8 cellular contexts compared by ENCODE assay signal in the genomic region with DNA sequence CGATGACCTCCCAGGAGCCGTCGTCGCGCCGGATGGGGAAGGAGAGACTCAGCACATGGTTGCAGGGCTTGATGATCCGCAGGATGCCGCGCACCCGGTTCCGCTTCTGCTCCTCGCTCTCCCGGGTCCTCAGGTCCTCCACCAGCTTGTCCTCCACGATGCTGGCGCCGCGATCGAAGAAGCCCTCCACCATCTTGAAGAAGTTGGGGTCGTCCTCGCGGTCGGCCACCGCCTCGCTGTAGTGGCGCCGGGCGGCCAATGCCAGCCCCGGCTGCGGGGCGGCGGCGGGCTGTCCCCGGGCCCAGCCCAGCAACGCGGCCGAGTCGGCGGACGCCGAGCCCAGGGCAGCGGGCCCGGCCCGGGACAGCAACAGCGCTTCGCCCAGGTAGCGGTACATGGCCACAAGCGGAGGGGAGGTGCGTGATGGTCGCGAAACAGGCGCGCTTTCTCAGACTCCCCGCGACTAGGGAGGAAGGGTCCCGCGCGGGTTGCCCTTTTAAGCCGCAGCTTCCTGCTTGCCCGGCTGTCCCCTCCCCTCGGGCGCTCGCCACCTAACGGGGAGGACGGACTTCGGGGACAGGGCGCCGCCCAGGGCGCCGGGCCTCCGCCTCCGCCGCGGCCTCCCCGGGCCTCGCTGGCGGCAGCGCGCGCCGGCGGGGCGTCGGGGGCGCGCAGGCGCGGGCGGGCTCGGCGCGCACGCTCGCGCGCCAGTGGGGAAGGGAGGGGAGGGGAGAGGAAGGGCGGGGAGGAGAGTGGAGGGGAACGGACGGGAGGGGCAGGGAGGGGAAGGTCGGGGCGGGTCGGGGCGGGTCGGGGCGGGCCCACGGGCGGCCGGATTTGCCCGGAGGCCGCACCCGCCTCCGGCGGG. TPM values are rescaled to one million over a fixed set of nuclear protein-coding genes. Genes with fewer than 3 reads are reported as not detected.
DNase-seq lines count a peak whose midpoint lies in the region; ATAC-seq and TF ChIP-seq lines count a peak whose summit lies in the region.

A gene (minus strand): TSS at position 471 of the 868 bp plus-strand sequence. CDS start 74 bp downstream, at position 397.
A gene with protein sequence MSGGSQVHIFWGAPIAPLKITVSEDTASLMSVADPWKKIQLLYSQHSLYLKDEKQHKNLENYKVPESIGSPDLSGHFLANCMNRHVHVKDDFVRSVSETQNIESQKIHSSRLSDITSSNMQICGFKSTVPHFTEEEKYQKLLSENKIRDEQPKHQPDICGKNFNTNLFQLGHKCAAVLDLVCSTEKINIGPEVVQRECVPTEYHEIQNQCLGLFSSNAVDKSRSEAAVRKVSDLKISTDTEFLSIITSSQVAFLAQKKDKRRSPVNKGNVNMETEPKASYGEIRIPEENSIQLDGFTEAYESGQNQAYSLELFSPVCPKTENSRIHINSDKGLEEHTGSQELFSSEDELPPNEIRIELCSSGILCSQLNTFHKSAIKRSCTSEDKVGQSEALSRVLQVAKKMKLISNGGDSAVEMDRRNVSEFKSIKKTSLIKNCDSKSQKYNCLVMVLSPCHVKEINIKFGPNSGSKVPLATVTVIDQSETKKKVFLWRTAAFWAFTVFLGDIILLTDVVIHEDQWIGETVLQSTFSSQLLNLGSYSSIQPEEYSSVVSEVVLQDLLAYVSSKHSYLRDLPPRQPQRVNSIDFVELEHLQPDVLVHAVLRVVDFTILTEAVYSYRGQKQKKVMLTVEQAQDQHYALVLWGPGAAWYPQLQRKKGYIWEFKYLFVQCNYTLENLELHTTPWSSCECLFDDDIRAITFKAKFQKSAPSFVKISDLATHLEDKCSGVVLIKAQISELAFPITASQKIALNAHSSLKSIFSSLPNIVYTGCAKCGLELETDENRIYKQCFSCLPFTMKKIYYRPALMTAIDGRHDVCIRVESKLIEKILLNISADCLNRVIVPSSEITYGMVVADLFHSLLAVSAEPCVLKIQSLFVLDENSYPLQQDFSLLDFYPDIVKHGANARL (plus strand): TSS at position 834 of the 868 bp plus-strand sequence. CDS start 56,149 bp downstream, outside the sequence.

- peak within 1 kb of the TSS; percentile 91 for H3K4me3 ChIP-seq in coronary artery

- DNase-seq in AG09319 (ENCODE audit: extremely low read depth, low read depth) = peak; percentile 84
- peak; percentile 88 for DNase-seq in NCI-H460 (ENCODE audit: extremely low read depth, low read depth)
- DNase-seq in activated CD4-positive, alpha-beta T cell treated with anti-CD3 and anti-CD28 coated beads for 48 hours = peak; percentile 93
- peak; percentile 94 for DNase-seq in coronary artery (ENCODE audit: low spot score)
- peak; percentile 94 for DNase-seq in left colon
- peak; percentile 84 to 91 for DNase-seq in stimulated activated CD4-positive, alpha-beta T cell treated with anti-CD3 and anti-CD28 coated beads, Interleukin-2, amount 100 ng/mL, for 24 hours

- intact Hi-C loops in left colon (cut with DNase I, micrococcal nuclease) = no loop called here

- ATAC-seq in GM18907 (IDR thresholded peaks at IDR 0.05; ENCODE audit: unreplicated experiment) (peak; percentile 71), HG03139 (IDR thresholded peaks at IDR 0.05; ENCODE audit: unreplicated experiment) (peak; percentile 53), left colon (peak; percentile 66)

- H3K27ac ChIP-seq in coronary artery = peak within 1 kb of the TSS; percentile 97 to 99

- TF ChIP-seq CTCF in AG09319 (IDR thresholded peaks at IDR 0.05; ENCODE audit: low read depth, low read length) = no peak
- TF ChIP-seq CTCF in coronary artery (IDR thresholded peaks at IDR 0.05) = no peak

RNA-seq across cellular contexts. Expression of the first gene that starts in this region (rescaled TPM):
- total RNA-seq in NCI-H460 (2014; rRNA removed; shearing (Covaris generic)) = 95.5 and 101 TPM in 2 replicates
- polyA plus RNA-seq in NCI-H460 (2014; cell fraction: nucleus; rRNA removed) = 117 and 167 TPM in 2 replicates
- total RNA-seq in left colon = 100 to 1,000 TPM; 128 to 185 TPM

RNA-seq across cellular contexts. Expression of the second gene that starts in this region (rescaled TPM):
- 45.2 and 49.6 TPM in 2 replicates for total RNA-seq in NCI-H460 (2014; rRNA removed; shearing (Covaris generic))
- 28.1 and 45.1 TPM in 2 replicates for polyA plus RNA-seq in NCI-H460 (2014; cell fraction: nucleus; rRNA removed)
- total RNA-seq in left colon = 10 to 100 TPM; 31.3 to 33.0 TPM

Comparison
In these comparisons a context has a peak if more than half of its experiments do, and no peak if none do; other contexts are left out.
1. Peak in every context shown above with its lines: DNase-seq, ATAC-seq, H3K4me3 ChIP-seq and H3K27ac ChIP-seq.